9 cellular contexts compared by ENCODE assay signal in the genomic region with DNA sequence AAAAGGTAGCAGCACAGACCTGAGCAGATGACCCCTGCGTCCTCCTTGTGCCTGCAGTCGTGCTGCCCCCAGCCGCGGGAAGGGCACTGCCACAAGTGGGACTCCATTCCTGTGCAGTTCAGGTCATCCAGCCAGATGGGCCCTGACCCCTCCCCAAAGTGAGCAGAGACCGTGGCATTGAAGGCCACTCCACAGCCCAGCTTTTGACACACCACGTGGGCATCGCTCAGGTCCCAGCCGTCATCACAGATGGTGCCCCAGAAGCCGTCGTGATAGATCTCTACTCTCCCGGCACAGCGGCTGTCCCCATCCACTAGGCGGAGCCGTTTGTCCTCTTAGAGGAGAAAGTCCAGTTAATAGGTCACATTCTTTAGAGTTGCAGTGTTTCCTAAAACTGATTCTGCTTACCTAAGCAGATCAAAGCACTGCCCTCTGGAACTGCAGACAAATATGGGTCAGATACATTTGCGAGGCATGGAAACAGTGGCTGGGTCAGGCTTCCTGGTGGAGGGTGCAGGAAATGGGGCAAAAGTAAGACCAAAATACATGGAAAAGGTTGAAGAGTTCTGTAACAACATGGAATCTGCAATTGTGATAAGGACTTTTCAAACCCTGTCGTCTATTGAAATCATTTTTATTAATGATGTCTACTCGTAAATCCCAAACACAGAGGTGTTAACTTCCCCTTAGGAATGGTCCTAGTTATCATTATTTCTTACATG.
DNase-seq lines count a peak whose midpoint lies in the region; ATAC-seq and TF ChIP-seq lines count a peak whose summit lies in the region.
"Had no signal": no experiment of that assay in that cellular context is flagged by ENCODE, and none has a peak within 500 bp of the region (broad histone marks: within the 10 kb centered on the region; RNA-seq: fewer than 3 reads in every experiment).

No MANE protein-coding gene starts in this region.

- no peak overlapping the region for H3K4me3 ChIP-seq in naive thymus-derived CD4-positive, alpha-beta T cell (ENCODE audit: low read length)
- no peak overlapping the region for H3K4me3 ChIP-seq in prostate gland
- H3K4me3 ChIP-seq: dorsolateral prefrontal cortex had no signal

- H3K27me3 Mint-ChIP-seq in chondrocyte (ENCODE audit: low read depth) = no peaks in the 10 kb centered on the region
- peaks cover 16 to 32% (median 20%) of the 10 kb centered on the region in 5 donors for H3K27me3 Mint-ChIP-seq in naive thymus-derived CD4-positive, alpha-beta T cell

- TF ChIP-seq CTCF in GM12872 (IDR thresholded peaks at IDR 0.05; ENCODE audit: insufficient read depth, low read depth, low read length) (peak; percentile 78), chondrocyte (IDR thresholded peaks at IDR 0.05) (peak; percentile 57), prostate gland (IDR thresholded peaks at IDR 0.05) (no peak)

- CTCF ChIA-PET in naive thymus-derived CD4-positive, alpha-beta T cell (lab: Charles Lee) = no interaction called here

- no peaks in the 10 kb centered on the region for H3K4me1 ChIP-seq in naive thymus-derived CD4-positive, alpha-beta T cell (ENCODE audit: control insufficient read depth in 2 of 2, insufficient read depth in 2 of 2, low read length in 2 of 2)
- H3K4me1 ChIP-seq in prostate gland (replicated peaks) = no peaks in the 10 kb centered on the region

- H3K27ac Mint-ChIP-seq in chondrocyte (ENCODE audit: unreplicated experiment) = no peak overlapping the region
- H3K27ac Mint-ChIP-seq in naive thymus-derived CD4-positive, alpha-beta T cell = no peak overlapping the region

- H3K9me3 Mint-ChIP-seq in chondrocyte (ENCODE audit: low read depth) = peaks cover 6% of the 10 kb centered on the region
- peaks cover 0 to 9% (median 0%) of the 10 kb centered on the region in 11 donors for H3K9me3 Mint-ChIP-seq in naive thymus-derived CD4-positive, alpha-beta T cell

- no peaks in the 10 kb centered on the region for H3K36me3 Mint-ChIP-seq in chondrocyte (ENCODE audit: low read depth)
- H3K36me3 Mint-ChIP-seq in naive thymus-derived CD4-positive, alpha-beta T cell = no peaks in the 10 kb centered on the region

- intact Hi-C loops in naive thymus-derived CD4-positive, alpha-beta T cell (cut with micrococcal nuclease) = loop anchor here in 1 of 2 donors (1.0 kb wide), 1 partner anchor 264 kb away; no protein-coding TSS in a partner anchor
- intact Hi-C loops in prostate gland (cut with DNase I) = no loop called here

- no peak overlapping the region for H3K27ac ChIP-seq in naive thymus-derived CD4-positive, alpha-beta T cell (ENCODE audit: low read depth, low read length)
- no peak overlapping the region for H3K27ac ChIP-seq in prostate gland

- 41% methylated on average over 17 of the region's 17 CpGs for WGBS in prostate gland

- no peaks in the 10 kb centered on the region for H3K9me3 ChIP-seq in naive thymus-derived CD4-positive, alpha-beta T cell (ENCODE audit: control insufficient read depth in 2 of 3, low read length in 3 of 3)
- no peaks in the 10 kb centered on the region for H3K9me3 ChIP-seq in prostate gland

- peak; percentile 38 for ATAC-seq in naive thymus-derived CD4-positive, alpha-beta T cell
- ATAC-seq in GM21360 (IDR thresholded peaks at IDR 0.05; ENCODE audit: unreplicated experiment) = no peak

- POLR2A ChIA-PET in naive thymus-derived CD4-positive, alpha-beta T cell (lab: Charles Lee) = no interaction called here

- TF ChIP-seq POLR2A in prostate gland (IDR thresholded peaks at IDR 0.05) = no peak

- peaks cover 4% of the 10 kb centered on the region for H3K4me1 Mint-ChIP-seq in chondrocyte (ENCODE audit: low read depth)
- H3K4me1 Mint-ChIP-seq in naive thymus-derived CD4-positive, alpha-beta T cell = peaks cover 0 to 3% (median 0%) of the 10 kb centered on the region in 7 donors

- H3K36me3 ChIP-seq in naive thymus-derived CD4-positive, alpha-beta T cell (ENCODE audit: control insufficient read depth in 2 of 3, insufficient read depth in 3 of 3, low read length in 3 of 3) = no peaks in the 10 kb centered on the region
- H3K36me3 ChIP-seq in prostate gland = no peaks in the 10 kb centered on the region

- peaks cover 0 to 5% of the 10 kb centered on the region in 2 donors for H3K27me3 ChIP-seq in naive thymus-derived CD4-positive, alpha-beta T cell (ENCODE audit: control insufficient read depth in 2 of 2, insufficient read depth in 2 of 2, low read length in 2 of 2)
- no peaks in the 10 kb centered on the region for H3K27me3 ChIP-seq in prostate gland (replicated peaks; ENCODE audit: insufficient read depth)
- H3K27me3 ChIP-seq: dorsolateral prefrontal cortex had no signal

- H3K4me3 Mint-ChIP-seq in chondrocyte (ENCODE audit: unreplicated experiment) = no peak overlapping the region
- H3K4me3 Mint-ChIP-seq in naive thymus-derived CD4-positive, alpha-beta T cell = no peak overlapping the region

- DNase-seq in AG08395 (ENCODE audit: low spot score) (peak; percentile 62), NCI-H82 treated with DMSO at 0.1 percent for 48 hours (lab: John Stamatoyannopoulos, UW; ENCODE audit: unreplicated experiment) (peak; percentile 4), chondrocyte (ENCODE audit: low spot score) (peak; percentile 73), activated gamma-delta T cell treated with Interleukin-2 at 50 U/mL for 16 hours (no peak), prostate gland (ENCODE audit: low spot score) (no peak)
- no peak for DNase-seq in naive thymus-derived CD4-positive, alpha-beta T cell

Comparison
In these comparisons a context has a peak if more than half of its experiments do, and no peak if none do; other contexts are left out.
1. DNase-seq: peak in AG08395 (single experiment), NCI-H82 treated with DMSO at 0.1 percent for 48 hours (single experiment) and chondrocyte (single experiment); none in naive thymus-derived CD4-positive, alpha-beta T cell (0 of 9), activated gamma-delta T cell treated with Interleukin-2 at 50 U/mL for 16 hours (single experiment) and prostate gland (single experiment).
2. CTCF ChIP-seq: peak in GM12872 (single experiment) and chondrocyte (single experiment); none in prostate gland (0 of 4).